In genomic region chr22:37633693-37634504, GRCh38 we compare ENCODE assay signal across 1 cellular context.
TF ChIP-seq lines count a peak whose summit lies in the region.

No MANE protein-coding gene starts in this region.

TF ChIP-seq in HepG2, 621 proteins besides CTCF, POLR2A, EP300 and RAD21 (continued from another document and continues in another):
- TF ChIP-seq SNAPC4 (CRISPR knock-in tag; IDR thresholded peaks at IDR 0.05) (no peak; the same call in 1 of the 2 replicates), ZSCAN29 (CRISPR knock-in tag; conservative IDR thresholded peaks at IDR 0.05) (peak; percentile 78; the same call in 1 of the 2 replicates), ATF5 (CRISPR knock-in tag; IDR thresholded peaks at IDR 0.05; ENCODE audit: low read depth) (no peak), NFYB (CRISPR knock-in tag; IDR thresholded peaks at IDR 0.05) (peak; percentile 40; the same call in 1 of the 2 replicates), ZFP41 (CRISPR knock-in tag; IDR thresholded peaks at IDR 0.05; ENCODE audit: borderline replicate concordance) (no peak), MIER3 (CRISPR knock-in tag; IDR thresholded peaks at IDR 0.05; ENCODE audit: borderline replicate concordance) (peak; percentile 32; the same call in 1 of the 2 replicates), ZMYM4 (CRISPR knock-in tag; IDR thresholded peaks at IDR 0.05) (peak; percentile 19), ELK4 (CRISPR knock-in tag; IDR thresholded peaks at IDR 0.05; ENCODE audit: borderline replicate concordance) (no peak), TEF (CRISPR knock-in tag; IDR thresholded peaks at IDR 0.05) (no peak), DRAP1 (CRISPR knock-in tag; IDR thresholded peaks at IDR 0.05) (peak; percentile 73), HNRNPLL (IDR thresholded peaks at IDR 0.05; ENCODE audit: low read depth, low read length, poor library complexity, severe bottlenecking) (peak; percentile 4), NRL (CRISPR knock-in tag; IDR thresholded peaks at IDR 0.05; ENCODE audit: borderline replicate concordance) (peak; percentile 17; the same call in 1 of the 2 replicates), MXI1 (IDR thresholded peaks at IDR 0.05; ENCODE audit: borderline replicate concordance, low read depth, low read length) (no peak), HNF1B (CRISPR knock-in tag; IDR thresholded peaks at IDR 0.05) (peak; percentile 68; the same call in 1 of the 2 replicates), ZNF841 (CRISPR knock-in tag; IDR thresholded peaks at IDR 0.05; ENCODE audit: borderline replicate concordance) (no peak), ZSCAN25 (CRISPR knock-in tag; IDR thresholded peaks at IDR 0.05) (0 out of 2 replicates have a peak, but pooled peaks have one; percentile 32), RBAK (CRISPR knock-in tag; IDR thresholded peaks at IDR 0.05) (no peak), ZBTB44 (CRISPR knock-in tag; IDR thresholded peaks at IDR 0.05) (0 out of 2 replicates have a peak, but pooled peaks have one; percentile 11), GLMP (CRISPR knock-in tag; IDR thresholded peaks at IDR 0.05; ENCODE audit: borderline replicate concordance) (no peak), ZNF44 (CRISPR knock-in tag; IDR thresholded peaks at IDR 0.05) (no peak), ZNF441 (CRISPR knock-in tag; IDR thresholded peaks at IDR 0.05; ENCODE audit: borderline replicate concordance) (no peak), ZNF205 (CRISPR knock-in tag; IDR thresholded peaks at IDR 0.05) (peak; percentile 27; the same call in 1 of the 2 replicates), ZNF354B (CRISPR knock-in tag; IDR thresholded peaks at IDR 0.05) (0 out of 2 replicates have a peak, but pooled peaks have one; percentile 85), ZNF691 (CRISPR knock-in tag; IDR thresholded peaks at IDR 0.05; ENCODE audit: borderline replicate concordance, low read depth) (peak; percentile 76; the same call in 1 of the 2 replicates), SALL2 (CRISPR knock-in tag; IDR thresholded peaks at IDR 0.05) (no peak), NAIF1 (CRISPR knock-in tag; IDR thresholded peaks at IDR 0.05; ENCODE audit: borderline replicate concordance) (no peak; the same call in 1 of the 2 replicates), ZNF558 (CRISPR knock-in tag; IDR thresholded peaks at IDR 0.05; ENCODE audit: borderline replicate concordance) (0 out of 2 replicates have a peak, but pooled peaks have one; percentile 35), ZBTB43 (CRISPR knock-in tag; conservative IDR thresholded peaks at IDR 0.05) (peak; percentile 53; the same call in 1 of the 2 replicates), NCOA2 (CRISPR knock-in tag; IDR thresholded peaks at IDR 0.05) (peak; percentile 24; the same call in 1 of the 2 replicates), NFYC (CRISPR knock-in tag; IDR thresholded peaks at IDR 0.05) (peak; percentile 46), ZNF224 (CRISPR knock-in tag; IDR thresholded peaks at IDR 0.05) (no peak), ZNF772 (CRISPR knock-in tag; IDR thresholded peaks at IDR 0.05) (peak; percentile 61), DBP (CRISPR knock-in tag; IDR thresholded peaks at IDR 0.05; ENCODE audit: not compliant biosample characterization) (no peak), POGZ (CRISPR knock-in tag; IDR thresholded peaks at IDR 0.05) (peak; percentile 30; the same call in 1 of the 2 replicates), ZC3H13 (CRISPR knock-in tag; IDR thresholded peaks at IDR 0.05) (peak; percentile 45; the same call in 1 of the 2 replicates), MTA3 (CRISPR knock-in tag; IDR thresholded peaks at IDR 0.05) (no peak), MYC (CRISPR knock-in tag; IDR thresholded peaks at IDR 0.05; ENCODE audit: borderline replicate concordance) (no peak), ZNF710 (CRISPR knock-in tag; IDR thresholded peaks at IDR 0.05; ENCODE audit: borderline replicate concordance) (peak; percentile 16; the same call in 1 of the 2 replicates), GATA4 (IDR thresholded peaks at IDR 0.05; ENCODE audit: borderline replicate concordance, low read depth) (0 out of 2 replicates have a peak, but pooled peaks have one; percentile 37), PHF21A (CRISPR knock-in tag; IDR thresholded peaks at IDR 0.05) (peak; percentile 82), EHMT2 (IDR thresholded peaks at IDR 0.05; ENCODE audit: borderline replicate concordance, low read depth, low read length) (no peak), ZNF660 (CRISPR knock-in tag; IDR thresholded peaks at IDR 0.05; ENCODE audit: borderline replicate concordance, low read depth) (no peak), ZNF644 (CRISPR knock-in tag; IDR thresholded peaks at IDR 0.05; ENCODE audit: low read depth) (no peak), KLF11 (CRISPR knock-in tag; IDR thresholded peaks at IDR 0.05) (0 out of 2 replicates have a peak, but pooled peaks have one; percentile 23)
